Comparison of ENCODE assay signal across 1 cellular context in the genomic region with DNA sequence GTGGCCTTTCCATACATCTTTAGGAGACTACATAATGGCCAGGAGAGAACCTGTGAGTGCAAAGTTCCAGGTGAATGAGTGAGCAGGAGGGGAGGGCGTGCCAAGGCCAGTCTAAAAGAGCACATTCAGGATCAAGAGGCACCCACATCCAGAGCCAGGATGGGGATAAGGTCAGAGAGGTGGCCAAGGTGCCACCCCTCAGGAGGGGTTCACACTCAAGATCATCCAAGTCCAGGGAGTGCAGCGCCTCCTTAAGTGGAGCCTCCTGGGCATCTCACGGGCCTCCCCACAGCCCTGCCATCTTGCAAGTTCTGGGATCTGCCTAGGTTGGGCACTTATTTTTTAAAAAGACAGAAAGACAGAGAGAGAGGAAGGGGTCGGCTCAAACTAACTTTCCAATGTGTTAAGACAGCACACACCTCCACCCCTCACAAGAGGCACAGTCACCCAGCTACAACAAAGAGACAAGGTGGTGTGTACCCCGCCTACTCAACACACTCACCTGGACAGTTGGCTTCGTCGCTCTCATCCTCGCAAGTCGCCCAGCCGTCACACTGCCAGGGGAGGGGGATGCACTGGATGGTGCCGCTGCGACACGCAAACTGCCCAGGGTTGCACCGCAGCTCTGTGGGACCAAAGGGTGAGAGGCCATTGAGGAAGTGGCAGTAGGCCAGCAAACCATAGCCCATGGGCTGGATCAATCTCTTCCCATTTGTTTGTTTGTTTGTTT.
TF ChIP-seq lines count a peak whose summit lies in the region.

No MANE protein-coding gene starts in this region.

TF ChIP-seq in H1, 55 proteins besides CTCF, POLR2A, EP300 and RAD21:
- TF ChIP-seq CREB1 (IDR thresholded peaks at IDR 0.05) (no peak), JUN (IDR thresholded peaks at IDR 0.05; ENCODE audit: low read depth, low read length) (no peak), RBBP5 (IDR thresholded peaks at IDR 0.05; ENCODE audit: borderline replicate concordance, low read depth, low read length) (no peak), RFX5 (IDR thresholded peaks at IDR 0.05; ENCODE audit: borderline replicate concordance, low read depth, low read length) (no peak), TBP (IDR thresholded peaks at IDR 0.05; ENCODE audit: low read depth, low read length) (no peak), PHF8 (conservative IDR thresholded peaks at IDR 0.05; ENCODE audit: low read depth, low read length) (no peak), YY1 (IDR thresholded peaks at IDR 0.05; ENCODE audit: low read depth, low read length) (no peak), CBX8 (IDR thresholded peaks at IDR 0.05; ENCODE audit: borderline replicate concordance, low read depth, low read length) (no peak)
